In the genomic region with DNA sequence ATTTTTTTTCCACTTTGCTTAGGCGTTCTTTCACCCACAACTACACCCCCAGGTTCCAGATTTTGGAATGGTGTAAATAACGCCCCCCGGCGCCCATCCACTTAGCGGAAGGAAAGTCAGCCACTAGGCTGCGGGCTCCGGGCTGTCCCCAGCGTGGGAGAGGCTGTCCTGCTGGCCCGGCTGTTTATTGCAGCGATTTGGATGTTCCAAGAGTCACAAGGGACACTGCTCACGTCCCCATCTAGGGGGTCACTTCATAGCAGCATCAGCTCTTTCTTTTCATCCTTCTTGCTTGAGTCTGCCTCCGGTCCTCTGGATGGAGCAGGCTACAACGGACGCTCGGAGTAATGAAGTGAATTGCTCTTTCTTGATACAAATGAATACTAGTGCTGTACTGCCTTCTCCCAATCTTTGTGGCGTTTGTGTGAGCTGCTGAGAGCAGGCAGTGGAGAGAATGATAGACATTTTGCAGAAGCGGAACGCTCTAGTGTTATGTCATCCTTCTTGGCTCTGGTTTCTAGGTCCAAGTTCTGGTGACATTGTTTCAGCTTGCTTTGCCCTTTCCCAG, we compare ENCODE assay signal across 8 cellular contexts. TPM values are rescaled to one million over a fixed set of nuclear protein-coding genes. Genes with fewer than 3 reads are reported as not detected.
DNase-seq lines count a peak whose midpoint lies in the region; ATAC-seq and TF ChIP-seq lines count a peak whose summit lies in the region.

No MANE protein-coding gene starts in this region.

- peaks cover 18% of the 10 kb centered on the region for H3K4me1 ChIP-seq in iPS-18a (ENCODE audit: control insufficient read depth, low read depth, low read length)
- H3K4me1 ChIP-seq in skeletal muscle tissue (ENCODE audit: control insufficient read depth in 3 of 3, insufficient read depth in 3 of 3, low read length in 3 of 3): peaks cover 23 to 33% (median 26%) of the 10 kb centered on the region in 3 donors

- peak; percentile 68 for TF ChIP-seq CTCF in brain microvascular endothelial cell (IDR thresholded peaks at IDR 0.05; ENCODE audit: low read depth, low read length, missing control alignments)

- peak; percentile 4 for DNase-seq in DMS79 (lab: John Stamatoyannopoulos, UW)
- DNase-seq in HS-5 (ENCODE audit: low read depth): peak; percentile 16
- peak; percentile 78 for DNase-seq in SK-N-DZ (ENCODE audit: low spot score)
- DNase-seq in brain microvascular endothelial cell: peak; percentile 40
- no peak for DNase-seq in GOT3 (lab: John Stamatoyannopoulos, UW)

- H3K27ac ChIP-seq in brain microvascular endothelial cell (no peak overlapping the region), iPS-18a (ENCODE audit: low read length) (no peak overlapping the region), skeletal muscle tissue (ENCODE audit: low read depth, low read length) (peak overlapping the region; percentile 95)

- H3K4me3 ChIP-seq in brain microvascular endothelial cell (ENCODE audit: low read depth, low read length) (peak overlapping the region; percentile 71), iPS-18a (ENCODE audit: low read length) (peak overlapping the region; percentile 55), skeletal muscle tissue (ENCODE audit: low read length in 3 of 3) (peak overlapping the region; percentile 84 to 88 (median 87))

- TF ChIP-seq POLR2A in GM18505 (IDR thresholded peaks at IDR 0.05; ENCODE audit: borderline replicate concordance, extremely low read depth, insufficient read depth, insufficient read length): no peak

- peaks cover 6% of the 10 kb centered on the region for H3K27me3 ChIP-seq in brain microvascular endothelial cell (replicated peaks)
- H3K27me3 ChIP-seq in iPS-18a (ENCODE audit: control insufficient read depth, insufficient read depth, low read length): peaks cover 35% of the 10 kb centered on the region
- peaks cover 0 to 4% (median 0%) of the 10 kb centered on the region in 3 donors for H3K27me3 ChIP-seq in skeletal muscle tissue (ENCODE audit: control insufficient read depth in 3 of 3, insufficient read depth in 3 of 3, low read length in 3 of 3)

- H3K9me3 ChIP-seq in iPS-18a (ENCODE audit: control insufficient read depth, low read depth, low read length) (no peaks in the 10 kb centered on the region), skeletal muscle tissue (ENCODE audit: control insufficient read depth in 3 of 3, low read length in 3 of 3) (no peaks in the 10 kb centered on the region)

- ATAC-seq in GM18505 (IDR thresholded peaks at IDR 0.05; ENCODE audit: unreplicated experiment): no peak

- in situ Hi-C loops in brain microvascular endothelial cell (cut with HindIII; ENCODE audit: low pct_ligation_motif_present, low sequenced_read_pairs): no loop called here

- no peak overlapping the region for H3K9ac ChIP-seq in iPS-18a (ENCODE audit: low read length)
- peak overlapping the region; percentile 83 to 93 (median 90) for H3K9ac ChIP-seq in skeletal muscle tissue (ENCODE audit: low read depth in 1 of 3, low read length in 3 of 3)

- H3K36me3 ChIP-seq in brain microvascular endothelial cell (replicated peaks) (no peaks in the 10 kb centered on the region), iPS-18a (ENCODE audit: control insufficient read depth, low read depth, low read length) (no peaks in the 10 kb centered on the region), skeletal muscle tissue (ENCODE audit: control insufficient read depth in 3 of 3, insufficient read depth in 3 of 3, low read length in 3 of 3) (no peaks in the 10 kb centered on the region)

RNA-seq across cellular contexts. Expression of gene PAIP2B, which starts 50.7 kb away (rescaled TPM):
- polyA plus RNA-seq in SK-N-DZ (2014; cell fraction: cytosol; rRNA removed): 5.5 and 6.0 TPM in 2 replicates
- 4.2 and 5.3 TPM in 2 replicates for polyA plus RNA-seq in SK-N-DZ (2014; cell fraction: nucleus; rRNA removed)
- 5.7 TPM for total RNA-seq in skeletal muscle tissue

RNA-seq across cellular contexts. Expression of gene ZNF638, which starts 54.0 kb away (rescaled TPM):
- 84.9 and 96.8 TPM in 2 replicates for polyA plus RNA-seq in SK-N-DZ (2014; cell fraction: cytosol; rRNA removed)
- 265 and 334 TPM in 2 replicates for polyA plus RNA-seq in SK-N-DZ (2014; cell fraction: nucleus; rRNA removed)
- 187 TPM for total RNA-seq in skeletal muscle tissue
